ENCODE assay signal across 1 cellular context in genomic region chrX:11758400-11759171, GRCh38.
TF ChIP-seq lines count a peak whose summit lies in the region.

No MANE protein-coding gene starts in this region.

TF ChIP-seq in IMR-90, 13 proteins besides CTCF, POLR2A, EP300 and RAD21:
- TF ChIP-seq RFX5 (IDR thresholded peaks at IDR 0.05; ENCODE audit: low read depth, low read length): no peak
- no peak for TF ChIP-seq FOS (IDR thresholded peaks at IDR 0.05; ENCODE audit: low read depth, low read length)
- no peak for TF ChIP-seq MAFK (IDR thresholded peaks at IDR 0.05; ENCODE audit: low read depth, low read length)
- no peak for TF ChIP-seq BHLHE40 (IDR thresholded peaks at IDR 0.05; ENCODE audit: low read depth, low read length)
- no peak for TF ChIP-seq NFE2L2 (IDR thresholded peaks at IDR 0.05; ENCODE audit: low read depth, low read length)
- no peak for TF ChIP-seq RCOR1 (IDR thresholded peaks at IDR 0.05; ENCODE audit: insufficient replicate concordance, low read length)
- TF ChIP-seq SMC3 (IDR thresholded peaks at IDR 0.05; ENCODE audit: low read depth, low read length): no peak
- no peak for TF ChIP-seq CHD1 (IDR thresholded peaks at IDR 0.05; ENCODE audit: low read depth, low read length)
- no peak for TF ChIP-seq CEBPB (IDR thresholded peaks at IDR 0.05; ENCODE audit: low read depth, low read length)
- TF ChIP-seq, protein P1, sequence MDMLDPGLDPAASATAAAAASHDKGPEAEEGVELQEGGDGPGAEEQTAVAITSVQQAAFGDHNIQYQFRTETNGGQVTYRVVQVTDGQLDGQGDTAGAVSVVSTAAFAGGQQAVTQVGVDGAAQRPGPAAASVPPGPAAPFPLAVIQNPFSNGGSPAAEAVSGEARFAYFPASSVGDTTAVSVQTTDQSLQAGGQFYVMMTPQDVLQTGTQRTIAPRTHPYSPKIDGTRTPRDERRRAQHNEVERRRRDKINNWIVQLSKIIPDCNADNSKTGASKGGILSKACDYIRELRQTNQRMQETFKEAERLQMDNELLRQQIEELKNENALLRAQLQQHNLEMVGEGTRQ (IDR thresholded peaks at IDR 0.05; ENCODE audit: low read depth, low read length): no peak
